12 cellular contexts compared by ENCODE assay signal in genomic region chr10:112689327-112689726, GRCh38.
DNase-seq lines count a peak whose midpoint lies in the region; ATAC-seq, FAIRE-seq and TF ChIP-seq lines count a peak whose summit lies in the region.
"Had no signal": no experiment of that assay in that cellular context is flagged by ENCODE, and none has a peak within 500 bp of the region (broad histone marks: within the 10 kb centered on the region; RNA-seq: fewer than 3 reads in every experiment).

No MANE protein-coding gene starts in this region.

- TF ChIP-seq POLR2A in GM12891 (IDR thresholded peaks at IDR 0.05; ENCODE audit: low read depth, low read length): no peak

- peaks cover 2% of the 10 kb centered on the region for H3K4me1 Mint-ChIP-seq in CD14-positive monocyte

- H3K4me3 Mint-ChIP-seq in CD14-positive monocyte: no peak overlapping the region

- no peaks in the 10 kb centered on the region for H3K27me3 Mint-ChIP-seq in CD14-positive monocyte (ENCODE audit: low read depth in 3 of 3)

- H3K4me3 ChIP-seq in cardiac fibroblast (replicated peaks in 1 of 2; ENCODE audit: low read depth in 2 of 2, low read length in 2 of 2) (no peak overlapping the region), lower lobe of right lung (no peak overlapping the region)
- H3K4me3 ChIP-seq: Peyer's patch had no signal

- no peaks in the 10 kb centered on the region for H3K9me3 Mint-ChIP-seq in CD14-positive monocyte

- peak overlapping the region in 1 of 7 donors; percentile 39 for H3K27ac Mint-ChIP-seq in CD14-positive monocyte

- H3K4me1 ChIP-seq in lower lobe of right lung: no peaks in the 10 kb centered on the region
- H3K4me1 ChIP-seq: parathyroid adenoma, Peyer's patch had no signal

- H3K9me3 ChIP-seq in lower lobe of right lung: no peaks in the 10 kb centered on the region
- H3K9me3 ChIP-seq: Peyer's patch had no signal

- TF ChIP-seq CTCF in CD14-positive monocyte (IDR thresholded peaks at IDR 0.05) (peak; percentile 36), cardiac fibroblast (IDR thresholded peaks at IDR 0.05; ENCODE audit: low read depth, low read length) (peak; percentile 41), lower lobe of right lung (IDR thresholded peaks at IDR 0.05) (peak; percentile 32)

- no peak for DNase-seq in CD14-positive monocyte (ENCODE audit: low spot score)
- peak; percentile 23 for DNase-seq in HT-29 (ENCODE audit: low spot score)
- DNase-seq in cardiac fibroblast (ENCODE audit: low read depth in 2 of 2): peak; percentile 36 to 37
- DNase-seq in lower lobe of right lung: no peak
- DNase-seq in retina: no peak
- no peak for DNase-seq in activated effector memory CD4-positive, alpha-beta T cell treated with anti-CD3 and anti-CD28 coated beads, Interleukin-2, amount 50 U/mL, for 16 hours
- DNase-seq in GM12891 (ENCODE audit: insufficient read length, low spot score): no peak
- DNase-seq: Peyer's patch had no signal

- peak; percentile 37 to 52 for ATAC-seq in lower lobe of right lung
- ATAC-seq in HG02798 (IDR thresholded peaks at IDR 0.05; ENCODE audit: poor library complexity, unreplicated experiment): no peak

- H3K36me3 ChIP-seq in lower lobe of right lung: no peaks in the 10 kb centered on the region
- H3K36me3 ChIP-seq: Peyer's patch had no signal

- FAIRE-seq in GM12891 (lab: Jason Lieb, UNC): no peak
- FAIRE-seq: GM18507 had no signal

- no peak overlapping the region for H3K27ac ChIP-seq in lower lobe of right lung
- H3K27ac ChIP-seq: HL-60, parathyroid adenoma, Peyer's patch had no signal

- intact Hi-C loops in CD14-positive monocyte (cut with micrococcal nuclease) (no loop called here), lower lobe of right lung (cut with DNase I) (no loop called here)

- H3K36me3 Mint-ChIP-seq in CD14-positive monocyte: peaks cover 13 to 21% of the 10 kb centered on the region in 2 donors

- H3K27me3 ChIP-seq in lower lobe of right lung (ENCODE audit: low read depth): no peaks in the 10 kb centered on the region
- H3K27me3 ChIP-seq: Peyer's patch had no signal

TF ChIP-seq in GM12891, 5 proteins besides CTCF, POLR2A, EP300 and RAD21:
- TF ChIP-seq POLR2AphosphoS5 (IDR thresholded peaks at IDR 0.05; ENCODE audit: low read depth, low read length) (no peak), POU2F2 (IDR thresholded peaks at IDR 0.05; ENCODE audit: low read depth, low read length) (no peak), PAX5 (IDR thresholded peaks at IDR 0.05; ENCODE audit: insufficient read depth, low read length, severe bottlenecking) (no peak), SPI1 (IDR thresholded peaks at IDR 0.05; ENCODE audit: low read depth, low read length) (no peak), TAF1 (IDR thresholded peaks at IDR 0.05; ENCODE audit: low read depth, low read length) (no peak)

Comparison
In these comparisons a context has a peak if more than half of its experiments do, and no peak if none do; other contexts are left out.
1. DNase-seq: peak in HT-29 (single experiment) and cardiac fibroblast (2 of 2); none in CD14-positive monocyte (single experiment), lower lobe of right lung (single experiment), retina (single experiment), activated effector memory CD4-positive, alpha-beta T cell treated with anti-CD3 and anti-CD28 coated beads, Interleukin-2, amount 50 U/mL, for 16 hours (single experiment) and GM12891 (single experiment).
2. Peak in every context shown above with its lines, with median percentiles within 50 percentile points of each other: CTCF ChIP-seq.